Comparison of ENCODE assay signal across 9 cellular contexts in genomic region chr4:102625232-102625930, GRCh38.
DNase-seq lines count a peak whose midpoint lies in the region; ATAC-seq and TF ChIP-seq lines count a peak whose summit lies in the region.
"Had no signal": no experiment of that assay in that cellular context is flagged by ENCODE, and none has a peak within 500 bp of the region (broad histone marks: within the 10 kb centered on the region; RNA-seq: fewer than 3 reads in every experiment).

No MANE protein-coding gene starts in this region.

- H3K4me1 Mint-ChIP-seq in activated T-cell treated with anti-CD3 and anti-CD28 coated beads, Interleukin-2, amount 50 U/mL, for 4 hours (ENCODE audit: low read depth) = peaks cover 63% of the 10 kb centered on the region
- H3K4me1 Mint-ChIP-seq in glutamatergic neuron (ENCODE audit: low read depth, unreplicated experiment) = peaks cover 13% of the 10 kb centered on the region

- no peak overlapping the region for H3K4me3 ChIP-seq in right atrium auricular region

- no peaks in the 10 kb centered on the region for H3K9me3 ChIP-seq in right atrium auricular region

- H3K9me3 Mint-ChIP-seq in activated T-cell treated with anti-CD3 and anti-CD28 coated beads, Interleukin-2, amount 50 U/mL, for 4 hours = no peaks in the 10 kb centered on the region
- peaks cover 2% of the 10 kb centered on the region for H3K9me3 Mint-ChIP-seq in glutamatergic neuron (ENCODE audit: unreplicated experiment)

- H3K27me3 ChIP-seq in right atrium auricular region = no peaks in the 10 kb centered on the region

- H3K27me3 Mint-ChIP-seq in activated T-cell treated with anti-CD3 and anti-CD28 coated beads, Interleukin-2, amount 50 U/mL, for 4 hours (ENCODE audit: low read depth) = no peaks in the 10 kb centered on the region
- peaks cover 4% of the 10 kb centered on the region for H3K27me3 Mint-ChIP-seq in glutamatergic neuron (ENCODE audit: unreplicated experiment)

- DNase-seq in Right ventricle myocardium superior (peak; percentile 62), right atrium auricular region (ENCODE audit: low spot score) (no peak), NCI-H460 (ENCODE audit: extremely low read depth, low read depth) (peak; percentile 40), foreskin melanocyte (peak; percentile 62), glutamatergic neuron (no peak)
- peak; percentile 57 for DNase-seq in activated T-cell treated with anti-CD3 and anti-CD28 coated beads, Interleukin-2, amount 50 U/mL, for 4 hours
- DNase-seq in stimulated activated CD4-positive, alpha-beta T cell treated with anti-CD3 and anti-CD28 coated beads, Interleukin-1b, Interleukin-23, amount 100 ng/mL, for 4 hours (ENCODE audit: low read depth in 2 of 2) = peak; percentile 25 to 39

- intact Hi-C loops in Right ventricle myocardium superior (cut with DNase I) = loop anchor here (10.0 kb wide), 2 partner anchors 171 to 469 kb away; partner anchors contain the start of gene BDH2

- peaks cover 0 to 6% of the 10 kb centered on the region in 2 donors for H3K4me1 ChIP-seq in right atrium auricular region

- no peaks in the 10 kb centered on the region for H3K36me3 Mint-ChIP-seq in activated T-cell treated with anti-CD3 and anti-CD28 coated beads, Interleukin-2, amount 50 U/mL, for 4 hours (ENCODE audit: insufficient read depth)
- H3K36me3 Mint-ChIP-seq in glutamatergic neuron (ENCODE audit: unreplicated experiment) = no peaks in the 10 kb centered on the region

- TF ChIP-seq CTCF in right atrium auricular region (IDR thresholded peaks at IDR 0.05) (peak in 1 of 2 donors; percentile 50), glutamatergic neuron (IDR thresholded peaks at IDR 0.05; ENCODE audit: partially characterized antibody, unreplicated experiment) (no peak)

- no peak overlapping the region for H3K27ac Mint-ChIP-seq in glutamatergic neuron (ENCODE audit: unreplicated experiment)

- no peaks in the 10 kb centered on the region for H3K36me3 ChIP-seq in right atrium auricular region

- no peak overlapping the region for H3K27ac ChIP-seq in right atrium auricular region
- H3K27ac ChIP-seq: epithelial cell of prostate had no signal

- H3K4me3 Mint-ChIP-seq in activated T-cell treated with anti-CD3 and anti-CD28 coated beads, Interleukin-2, amount 50 U/mL, for 4 hours = peak overlapping the region; percentile 54
- no peak overlapping the region for H3K4me3 Mint-ChIP-seq in glutamatergic neuron (ENCODE audit: unreplicated experiment)

- ATAC-seq in Right ventricle myocardium superior (ENCODE audit: poor library complexity) (peak; percentile 62), HG02763 (IDR thresholded peaks at IDR 0.05; ENCODE audit: unreplicated experiment) (peak; percentile 89)
- peak; percentile 51 to 54 for ATAC-seq in activated T-cell treated with anti-CD3 and anti-CD28 coated beads, Interleukin-2, amount 50 U/mL, for 4 hours

Comparison
In these comparisons a context has a peak if more than half of its experiments do, and no peak if none do; other contexts are left out.
1. DNase-seq: peak in Right ventricle myocardium superior (single experiment), NCI-H460 (single experiment), activated T-cell treated with anti-CD3 and anti-CD28 coated beads, Interleukin-2, amount 50 U/mL, for 4 hours (single experiment), foreskin melanocyte (single experiment) and stimulated activated CD4-positive, alpha-beta T cell treated with anti-CD3 and anti-CD28 coated beads, Interleukin-1b, Interleukin-23, amount 100 ng/mL, for 4 hours (2 of 2); none in right atrium auricular region (single experiment) and glutamatergic neuron (single experiment).
2. Peak in every context shown above with its lines, with median percentiles within 50 percentile points of each other: ATAC-seq.